9 cellular contexts compared by ENCODE assay signal in the genomic region with DNA sequence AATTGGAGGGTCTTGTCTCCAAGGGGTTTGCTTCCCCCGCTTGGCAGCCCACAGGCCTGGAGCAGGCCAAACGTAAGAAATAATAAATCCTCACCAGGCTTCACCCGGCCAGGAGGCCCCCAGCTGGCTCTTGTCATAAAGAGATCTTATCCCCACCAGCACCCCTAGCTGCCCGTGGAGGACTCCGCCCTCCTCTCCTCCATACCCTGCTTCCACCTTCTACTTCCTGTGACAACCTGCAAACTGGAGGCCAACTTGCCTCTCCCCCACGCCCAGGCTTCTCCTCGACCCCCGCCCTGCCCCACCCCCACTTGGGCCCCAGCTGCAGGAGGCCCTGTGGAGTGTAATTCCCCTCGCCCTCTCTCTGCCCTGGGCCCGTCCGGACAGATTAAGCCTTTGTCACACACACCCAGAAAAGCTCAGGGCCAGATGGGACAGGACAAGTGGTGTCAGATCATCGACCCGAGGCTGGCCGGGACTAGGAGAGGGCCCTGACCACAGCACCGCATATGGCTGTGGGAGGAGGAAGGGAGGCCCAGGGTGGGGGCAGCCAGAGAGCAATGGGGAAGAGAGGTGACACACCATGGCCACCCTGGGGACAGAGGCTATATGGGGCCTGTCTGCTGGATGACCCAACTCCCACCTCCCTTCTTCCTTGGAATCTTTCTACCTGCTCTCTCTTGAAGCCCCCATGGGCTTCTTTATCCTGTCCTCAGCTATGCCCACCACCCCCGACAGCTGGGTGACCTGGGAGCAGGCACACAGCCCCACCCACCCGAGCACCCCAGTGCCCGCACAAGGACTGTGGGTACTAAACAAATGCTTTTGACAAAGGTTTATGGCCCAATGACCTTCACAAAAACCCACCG. TPM values are rescaled to one million over a fixed set of nuclear protein-coding genes. Genes with fewer than 3 reads are reported as not detected.
DNase-seq lines count a peak whose midpoint lies in the region; ATAC-seq and TF ChIP-seq lines count a peak whose summit lies in the region.
"Had no signal": no experiment of that assay in that cellular context is flagged by ENCODE, and none has a peak within 500 bp of the region (broad histone marks: within the 10 kb centered on the region; RNA-seq: fewer than 3 reads in every experiment).

No MANE protein-coding gene starts in this region.

- no peak for TF ChIP-seq EP300 in neural cell (conservative IDR thresholded peaks at IDR 0.05; ENCODE audit: poor library complexity, severe bottlenecking)

- H3F3A ChIP-seq in neural cell (ENCODE audit: insufficient read depth, low read length, poor library complexity, severe bottlenecking), result no peaks in the 10 kb centered on the region

- no peaks in the 10 kb centered on the region for H3K9me3 ChIP-seq in neural cell (ENCODE audit: low read length)
- H3K9me3 ChIP-seq: neutrophil had no signal

- peak; percentile 17 for ATAC-seq in activated naive CD8-positive, alpha-beta T cell treated with anti-CD3 and anti-CD28 coated beads, Interleukin-2, amount 50 U/mL, for 24 hours
- no peak for ATAC-seq in GM19023 (IDR thresholded peaks at IDR 0.05; ENCODE audit: unreplicated experiment)

- H3K36me3 ChIP-seq in H7 (replicated peaks; ENCODE audit: control insufficient read depth, insufficient read depth, low read length) (no peaks in the 10 kb centered on the region), neural cell (ENCODE audit: insufficient read depth, low read length) (no peaks in the 10 kb centered on the region)
- H3K36me3 ChIP-seq: neutrophil had no signal

- H2AFZ ChIP-seq in neural cell (ENCODE audit: low read depth, low read length), result no peak overlapping the region

- H3K9ac ChIP-seq in neural cell (ENCODE audit: low read length), result peak overlapping the region; percentile 81

- H3K27ac ChIP-seq in neural cell (ENCODE audit: low read length), result no peak overlapping the region
- H3K27ac ChIP-seq: neutrophil had no signal

- peaks cover 45% of the 10 kb centered on the region for H3K4me1 Mint-ChIP-seq in activated naive CD8-positive, alpha-beta T cell treated with anti-CD3 and anti-CD28 coated beads, Interleukin-2, amount 50 U/mL, for 24 hours

- H3K9me2 ChIP-seq in neural cell (ENCODE audit: insufficient read depth, low read length), result no peaks in the 10 kb centered on the region

- peak overlapping the region; percentile 26 for H3K4me3 Mint-ChIP-seq in activated naive CD8-positive, alpha-beta T cell treated with anti-CD3 and anti-CD28 coated beads, Interleukin-2, amount 50 U/mL, for 24 hours

- no peak overlapping the region for H3K4me2 ChIP-seq in neural cell (ENCODE audit: low read length)

- H3K27ac Mint-ChIP-seq in activated naive CD8-positive, alpha-beta T cell treated with anti-CD3 and anti-CD28 coated beads, Interleukin-2, amount 50 U/mL, for 24 hours, result peak overlapping the region; percentile 22

- no peak for TF ChIP-seq CTCF in neural cell (IDR thresholded peaks at IDR 0.05; ENCODE audit: poor library complexity, severe bottlenecking)

- H4K20me1 ChIP-seq in neural cell (ENCODE audit: insufficient read depth), result no peaks in the 10 kb centered on the region

- H3K4me3 ChIP-seq in H7 (ENCODE audit: insufficient read depth, low read depth, low read length) (no peak overlapping the region), neural cell (ENCODE audit: low read length) (no peak overlapping the region)

- DNase-seq in H7 (peak; percentile 73), NCI-H524 treated with DMSO at 0.1 percent for 48 hours (lab: John Stamatoyannopoulos, UW) (peak; percentile 61), glomerular visceral epithelial cell (ENCODE audit: extremely low spot score) (no peak), T-helper 9 cell (no peak)
- peak; percentile 38 for DNase-seq in activated naive CD8-positive, alpha-beta T cell treated with anti-CD3 and anti-CD28 coated beads, Interleukin-2, amount 50 U/mL, for 24 hours
- DNase-seq: NCI-H510A had no signal

- H3K79me2 ChIP-seq in neural cell (replicated peaks; ENCODE audit: insufficient read depth, low read length), result peaks cover 34% of the 10 kb centered on the region

- no peaks in the 10 kb centered on the region for H3K9me3 Mint-ChIP-seq in activated naive CD8-positive, alpha-beta T cell treated with anti-CD3 and anti-CD28 coated beads, Interleukin-2, amount 50 U/mL, for 24 hours

- H3K36me3 Mint-ChIP-seq in activated naive CD8-positive, alpha-beta T cell treated with anti-CD3 and anti-CD28 coated beads, Interleukin-2, amount 50 U/mL, for 24 hours (ENCODE audit: low read depth), result no peaks in the 10 kb centered on the region

- H3K27me3 ChIP-seq in H7 (ENCODE audit: control insufficient read depth, insufficient read depth, low read length) (peaks cover 21% of the 10 kb centered on the region), neural cell (ENCODE audit: insufficient read depth, low read depth, low read length) (no peaks in the 10 kb centered on the region)

- peaks cover 7% of the 10 kb centered on the region for H3K27me3 Mint-ChIP-seq in activated naive CD8-positive, alpha-beta T cell treated with anti-CD3 and anti-CD28 coated beads, Interleukin-2, amount 50 U/mL, for 24 hours

- TF ChIP-seq RAD21 in neural cell (conservative IDR thresholded peaks at IDR 0.05), result no peak

TF ChIP-seq in neural cell, 6 proteins besides CTCF, POLR2A, EP300 and RAD21:
- TF ChIP-seq TAF1 (IDR thresholded peaks at IDR 0.05; ENCODE audit: low read depth), result no peak
- TF ChIP-seq POLR2AphosphoS5 (IDR thresholded peaks at IDR 0.05), result no peak
- TF ChIP-seq MXI1 (conservative IDR thresholded peaks at IDR 0.05; ENCODE audit: poor library complexity, severe bottlenecking), result no peak
- TF ChIP-seq, protein P1, sequence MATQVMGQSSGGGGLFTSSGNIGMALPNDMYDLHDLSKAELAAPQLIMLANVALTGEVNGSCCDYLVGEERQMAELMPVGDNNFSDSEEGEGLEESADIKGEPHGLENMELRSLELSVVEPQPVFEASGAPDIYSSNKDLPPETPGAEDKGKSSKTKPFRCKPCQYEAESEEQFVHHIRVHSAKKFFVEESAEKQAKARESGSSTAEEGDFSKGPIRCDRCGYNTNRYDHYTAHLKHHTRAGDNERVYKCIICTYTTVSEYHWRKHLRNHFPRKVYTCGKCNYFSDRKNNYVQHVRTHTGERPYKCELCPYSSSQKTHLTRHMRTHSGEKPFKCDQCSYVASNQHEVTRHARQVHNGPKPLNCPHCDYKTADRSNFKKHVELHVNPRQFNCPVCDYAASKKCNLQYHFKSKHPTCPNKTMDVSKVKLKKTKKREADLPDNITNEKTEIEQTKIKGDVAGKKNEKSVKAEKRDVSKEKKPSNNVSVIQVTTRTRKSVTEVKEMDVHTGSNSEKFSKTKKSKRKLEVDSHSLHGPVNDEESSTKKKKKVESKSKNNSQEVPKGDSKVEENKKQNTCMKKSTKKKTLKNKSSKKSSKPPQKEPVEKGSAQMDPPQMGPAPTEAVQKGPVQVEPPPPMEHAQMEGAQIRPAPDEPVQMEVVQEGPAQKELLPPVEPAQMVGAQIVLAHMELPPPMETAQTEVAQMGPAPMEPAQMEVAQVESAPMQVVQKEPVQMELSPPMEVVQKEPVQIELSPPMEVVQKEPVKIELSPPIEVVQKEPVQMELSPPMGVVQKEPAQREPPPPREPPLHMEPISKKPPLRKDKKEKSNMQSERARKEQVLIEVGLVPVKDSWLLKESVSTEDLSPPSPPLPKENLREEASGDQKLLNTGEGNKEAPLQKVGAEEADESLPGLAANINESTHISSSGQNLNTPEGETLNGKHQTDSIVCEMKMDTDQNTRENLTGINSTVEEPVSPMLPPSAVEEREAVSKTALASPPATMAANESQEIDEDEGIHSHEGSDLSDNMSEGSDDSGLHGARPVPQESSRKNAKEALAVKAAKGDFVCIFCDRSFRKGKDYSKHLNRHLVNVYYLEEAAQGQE (IDR thresholded peaks at IDR 0.05; ENCODE audit: borderline replicate concordance), result no peak
- TF ChIP-seq EZH2 (IDR thresholded peaks at IDR 0.05; ENCODE audit: borderline replicate concordance, insufficient read depth, low read length, poor library complexity, severe bottlenecking), result no peak
- no peak for TF ChIP-seq SMC3 (conservative IDR thresholded peaks at IDR 0.05; ENCODE audit: poor library complexity)

RNA-seq across cellular contexts. Expression of gene NOL4L, which starts 3.9 kb away (rescaled TPM):
- 26.6 and 28.1 TPM in 2 replicates for total RNA-seq in H7 (2014; rRNA removed; shearing (Covaris generic))
- polyA plus RNA-seq in neural cell, result 20.4 and 27.2 TPM in 2 replicates
- polyA minus RNA-seq in neural cell, result 39.7 and 54.6 TPM in 2 replicates

Comparison
In these comparisons a context has a peak if more than half of its experiments do, and no peak if none do; other contexts are left out.
1. DNase-seq: peak in H7 (single experiment), NCI-H524 treated with DMSO at 0.1 percent for 48 hours (single experiment) and activated naive CD8-positive, alpha-beta T cell treated with anti-CD3 and anti-CD28 coated beads, Interleukin-2, amount 50 U/mL, for 24 hours (single experiment); none in glomerular visceral epithelial cell (single experiment) and T-helper 9 cell (single experiment).